Comparison of ENCODE assay signal across 10 cellular contexts in genomic region chr14:55053500-55053899, GRCh38. TPM values are rescaled to one million over a fixed set of nuclear protein-coding genes. Genes with fewer than 3 reads are reported as not detected.
DNase-seq lines count a peak whose midpoint lies in the region; ATAC-seq and TF ChIP-seq lines count a peak whose summit lies in the region.
"Had no signal": no experiment of that assay in that cellular context is flagged by ENCODE, and none has a peak within 500 bp of the region (broad histone marks: within the 10 kb centered on the region; RNA-seq: fewer than 3 reads in every experiment).

No MANE protein-coding gene starts in this region.

- no peak for ATAC-seq in stimulated activated naive CD8-positive, alpha-beta T cell treated with anti-CD3 and anti-CD28 coated beads, Interleukin-15, Interleukin-2, amounts not matched to agents 100 U/mL and 50 U/mL, for 24 hours
- ATAC-seq in memory B cell (ENCODE audit: low read depth), result no peak
- no peak for ATAC-seq in GM18505 (IDR thresholded peaks at IDR 0.05; ENCODE audit: unreplicated experiment)
- no peak for ATAC-seq in GM18873 (IDR thresholded peaks at IDR 0.05; ENCODE audit: low FRiP score, unreplicated experiment)

- no peak for TF ChIP-seq POLR2A in GM18505 (IDR thresholded peaks at IDR 0.05; ENCODE audit: borderline replicate concordance, extremely low read depth, insufficient read depth, insufficient read length)

- H3K27ac Mint-ChIP-seq in stimulated activated naive CD8-positive, alpha-beta T cell treated with anti-CD3 and anti-CD28 coated beads, Interleukin-15, Interleukin-2, amounts not matched to agents 100 ng/mL and 50 ng/mL, for 24 hours, result peak overlapping the region; percentile 51
- H3K27ac Mint-ChIP-seq in activated naive CD8-positive, alpha-beta T cell treated with anti-CD3 and anti-CD28 coated beads for 36 hours, result no peak overlapping the region
- peak overlapping the region; percentile 98 for H3K27ac Mint-ChIP-seq in memory B cell

- no peaks in the 10 kb centered on the region for H3K27me3 Mint-ChIP-seq in stimulated activated naive CD8-positive, alpha-beta T cell treated with anti-CD3 and anti-CD28 coated beads, Interleukin-15, Interleukin-2, amounts not matched to agents 100 ng/mL and 50 ng/mL, for 24 hours
- H3K27me3 Mint-ChIP-seq in activated naive CD8-positive, alpha-beta T cell treated with anti-CD3 and anti-CD28 coated beads for 36 hours, result no peaks in the 10 kb centered on the region
- H3K27me3 Mint-ChIP-seq in memory B cell, result no peaks in the 10 kb centered on the region

- H3K4me1 Mint-ChIP-seq in stimulated activated naive CD8-positive, alpha-beta T cell treated with anti-CD3 and anti-CD28 coated beads, Interleukin-15, Interleukin-2, amounts not matched to agents 100 ng/mL and 50 ng/mL, for 24 hours (ENCODE audit: low read depth), result peaks cover 53% of the 10 kb centered on the region
- H3K4me1 Mint-ChIP-seq in activated naive CD8-positive, alpha-beta T cell treated with anti-CD3 and anti-CD28 coated beads for 36 hours, result peaks cover 46% of the 10 kb centered on the region
- peaks cover 24% of the 10 kb centered on the region for H3K4me1 Mint-ChIP-seq in memory B cell

- peak overlapping the region; percentile 92 for H3K4me3 Mint-ChIP-seq in stimulated activated naive CD8-positive, alpha-beta T cell treated with anti-CD3 and anti-CD28 coated beads, Interleukin-15, Interleukin-2, amounts not matched to agents 100 ng/mL and 50 ng/mL, for 24 hours
- peak overlapping the region; percentile 87 for H3K4me3 Mint-ChIP-seq in activated naive CD8-positive, alpha-beta T cell treated with anti-CD3 and anti-CD28 coated beads for 36 hours
- H3K4me3 Mint-ChIP-seq in memory B cell, result peak overlapping the region; percentile 90

- peaks cover 50% of the 10 kb centered on the region for H3K36me3 Mint-ChIP-seq in stimulated activated naive CD8-positive, alpha-beta T cell treated with anti-CD3 and anti-CD28 coated beads, Interleukin-15, Interleukin-2, amounts not matched to agents 100 ng/mL and 50 ng/mL, for 24 hours (ENCODE audit: low read depth)
- H3K36me3 Mint-ChIP-seq in activated naive CD8-positive, alpha-beta T cell treated with anti-CD3 and anti-CD28 coated beads for 36 hours, result peaks cover 42% of the 10 kb centered on the region
- peaks cover 12% of the 10 kb centered on the region for H3K36me3 Mint-ChIP-seq in memory B cell

- no peaks in the 10 kb centered on the region for H3K9me3 Mint-ChIP-seq in stimulated activated naive CD8-positive, alpha-beta T cell treated with anti-CD3 and anti-CD28 coated beads, Interleukin-15, Interleukin-2, amounts not matched to agents 100 ng/mL and 50 ng/mL, for 24 hours
- H3K9me3 Mint-ChIP-seq in activated naive CD8-positive, alpha-beta T cell treated with anti-CD3 and anti-CD28 coated beads for 36 hours, result no peaks in the 10 kb centered on the region
- no peaks in the 10 kb centered on the region for H3K9me3 Mint-ChIP-seq in memory B cell

- DNase-seq in stimulated activated naive CD8-positive, alpha-beta T cell treated with anti-CD3 and anti-CD28 coated beads, Interleukin-15, Interleukin-2, amounts not matched to agents 100 U/mL and 50 U/mL, for 24 hours, result no peak
- no peak for DNase-seq in activated naive CD8-positive, alpha-beta T cell treated with anti-CD3 and anti-CD28 coated beads for 36 hours
- DNase-seq in memory B cell (ENCODE audit: low spot score in 2 of 2) (no peak), HuH-7.5 (ENCODE audit: low spot score) (no peak), NCI-H446 treated with DMSO at 0.1 percent for 48 hours (lab: John Stamatoyannopoulos, UW) (no peak)
- DNase-seq: activated effector memory CD4-positive, alpha-beta T cell treated with anti-CD3 and anti-CD28 coated beads, Interleukin-2, amount 50 U/mL, for 16 hours; Right ventricle myocardium superior had no signal

RNA-seq across cellular contexts. Expression of gene MAPK1IP1L, which starts 2.1 kb away (rescaled TPM):
- total RNA-seq in activated naive CD8-positive, alpha-beta T cell treated with anti-CD3 and anti-CD28 coated beads for 36 hours, result 100 to 1,000 TPM; 118 to 122 TPM

RNA-seq across cellular contexts. Expression of gene SOCS4, which starts 26.5 kb away (rescaled TPM):
- 10 to 100 TPM; 24.9 to 28.6 TPM for total RNA-seq in activated naive CD8-positive, alpha-beta T cell treated with anti-CD3 and anti-CD28 coated beads for 36 hours

RNA-seq across cellular contexts. Expression of gene WDHD1, which starts 26.6 kb away (rescaled TPM):
- 10 to 100 TPM; 66.0 to 69.2 TPM for total RNA-seq in activated naive CD8-positive, alpha-beta T cell treated with anti-CD3 and anti-CD28 coated beads for 36 hours
